Comparison of ENCODE assay signal across 13 cellular contexts in genomic region chr6:37369321-37370196, GRCh38. TPM values are rescaled to one million over a fixed set of nuclear protein-coding genes. Genes with fewer than 3 reads are reported as not detected.
DNase-seq lines count a peak whose midpoint lies in the region; ATAC-seq and TF ChIP-seq lines count a peak whose summit lies in the region.
"Had no signal": no experiment of that assay in that cellular context is flagged by ENCODE, and none has a peak within 500 bp of the region (broad histone marks: within the 10 kb centered on the region; RNA-seq: fewer than 3 reads in every experiment).

No MANE protein-coding gene starts in this region.

- H3K27me3 ChIP-seq in MG63 = no peaks in the 10 kb centered on the region
- H3K27me3 ChIP-seq in CD8-positive, alpha-beta T cell (ENCODE audit: insufficient read depth, low read length) = no peaks in the 10 kb centered on the region
- H3K27me3 ChIP-seq: colonic mucosa, foreskin keratinocyte had no signal

- no peaks in the 10 kb centered on the region for H3K27me3 Mint-ChIP-seq in CD8-positive, alpha-beta T cell (ENCODE audit: low read depth)

- peaks cover 46% of the 10 kb centered on the region for H3K36me3 ChIP-seq in MG63
- H3K36me3 ChIP-seq in CD8-positive, alpha-beta T cell (ENCODE audit: insufficient read depth, low read length) = peaks cover 10% of the 10 kb centered on the region
- H3K36me3 ChIP-seq: colonic mucosa had no signal

- POLR2A ChIA-PET in CD8-positive, alpha-beta T cell (lab: Charles Lee) = interaction anchor here (0.9 kb wide), 1 partner anchor 16 kb away, joined by 3 read pairs; the partner anchor contains the start of gene RNF8

- peaks cover 2% of the 10 kb centered on the region for H3K4me1 Mint-ChIP-seq in CD8-positive, alpha-beta T cell (ENCODE audit: low read depth)

- no peak for TF ChIP-seq CTCF in CD8-positive, alpha-beta T cell (IDR thresholded peaks at IDR 0.05)

- no peaks in the 10 kb centered on the region for H3K4me1 ChIP-seq in CD8-positive, alpha-beta T cell (ENCODE audit: insufficient read depth, low read length)
- H3K4me1 ChIP-seq: colonic mucosa had no signal

- no peak overlapping the region for H3K4me3 Mint-ChIP-seq in CD8-positive, alpha-beta T cell

- peak; percentile 9 for DNase-seq in MG63
- peak; percentile 25 for DNase-seq in glomerular endothelial cell (ENCODE audit: extremely low read depth, low read depth, low spot score)
- peak; percentile 36 for DNase-seq in putamen (ENCODE audit: low spot score)
- DNase-seq in CD8-positive, alpha-beta T cell = no peak
- no peak for DNase-seq in mesenteric fat pad (ENCODE audit: low spot score)
- no peak for DNase-seq in activated gamma-delta T cell (lab: John Stamatoyannopoulos, UW)
- DNase-seq: colonic mucosa, foreskin keratinocyte, NCI-H524 treated with DMSO at 0.1 percent for 48 hours, posterior cingulate gyrus had no signal

- peak overlapping the region; percentile 80 for H3K27ac ChIP-seq in angular gyrus (ENCODE audit: low read depth, low read length)
- H3K27ac ChIP-seq in CD8-positive, alpha-beta T cell (ENCODE audit: low read depth, low read length) = no peak overlapping the region
- H3K27ac ChIP-seq: colonic mucosa, foreskin keratinocyte, VCaP had no signal

- peaks cover 76% of the 10 kb centered on the region for H3K36me3 Mint-ChIP-seq in CD8-positive, alpha-beta T cell

- no peak for ATAC-seq in CD8-positive, alpha-beta T cell
- ATAC-seq in HG03520 (IDR thresholded peaks at IDR 0.05; ENCODE audit: unreplicated experiment) = no peak
- ATAC-seq: foreskin keratinocyte had no signal

- intact Hi-C loops in CD8-positive, alpha-beta T cell (cut with DNase I, micrococcal nuclease) = no loop called here

- no peak overlapping the region for H3K4me3 ChIP-seq in MG63
- no peak overlapping the region for H3K4me3 ChIP-seq in CD8-positive, alpha-beta T cell (ENCODE audit: low read depth, low read length)
- H3K4me3 ChIP-seq: colonic mucosa had no signal

- H3K27ac Mint-ChIP-seq in CD8-positive, alpha-beta T cell = no peak overlapping the region

- no peaks in the 10 kb centered on the region for H3K9me3 ChIP-seq in MG63
- H3K9me3 ChIP-seq in CD8-positive, alpha-beta T cell (ENCODE audit: low read length) = no peaks in the 10 kb centered on the region
- H3K9me3 ChIP-seq: colonic mucosa had no signal

- H3K9me3 Mint-ChIP-seq in CD8-positive, alpha-beta T cell = no peaks in the 10 kb centered on the region

- CTCF ChIA-PET in CD8-positive, alpha-beta T cell (lab: Charles Lee) = interaction anchor here (1.0 kb wide), 1 partner anchor 43 kb away, joined by 3 read pairs; no protein-coding TSS in a partner anchor

RNA-seq across cellular contexts. Expression of gene RNF8, which starts 15.8 kb away (rescaled TPM):
- 29.7 and 32.6 TPM in 2 replicates for total RNA-seq in MG63 (2014; rRNA removed; shearing (Covaris generic); ENCODE audit: low replicate concordance)
- total RNA-seq in glomerular endothelial cell = 20.2 and 21.7 TPM in 2 replicates
- 1 to 10 TPM; 8.2 to 8.6 TPM for total RNA-seq in CD8-positive, alpha-beta T cell
- total RNA-seq in mesenteric fat pad = 11.3 TPM

Comparison
In these comparisons a context has a peak if more than half of its experiments do, and no peak if none do; other contexts are left out.
1. DNase-seq: peak in MG63 (single experiment), glomerular endothelial cell (single experiment) and putamen (single experiment); none in CD8-positive, alpha-beta T cell (0 of 7), mesenteric fat pad (single experiment) and activated gamma-delta T cell (single experiment).